ENCODE assay signal across 1 cellular context in genomic region chr7:132546366-132547145, GRCh38.
TF ChIP-seq lines count a peak whose summit lies in the region.

No MANE protein-coding gene starts in this region.

TF ChIP-seq in H1, 55 proteins besides CTCF, POLR2A, EP300 and RAD21:
- TF ChIP-seq CEBPB (IDR thresholded peaks at IDR 0.05; ENCODE audit: low read depth, low read length) = no peak
- no peak for TF ChIP-seq KDM1A (IDR thresholded peaks at IDR 0.05; ENCODE audit: borderline replicate concordance, low read length)
- TF ChIP-seq SP1 (IDR thresholded peaks at IDR 0.05; ENCODE audit: low read depth, low read length) = no peak
- TF ChIP-seq HDAC2 (IDR thresholded peaks at IDR 0.05; ENCODE audit: borderline replicate concordance in 1 of 2, low read depth in 2 of 2, low read length in 2 of 2) = no peak
- no peak for TF ChIP-seq CHD7 (IDR thresholded peaks at IDR 0.05; ENCODE audit: insufficient replicate concordance, low read length)
- TF ChIP-seq YY1 (IDR thresholded peaks at IDR 0.05; ENCODE audit: low read depth, low read length) = no peak
- TF ChIP-seq ZNF274 (IDR thresholded peaks at IDR 0.05; ENCODE audit: borderline replicate concordance, extremely low read depth, low read length) = no peak
- no peak for TF ChIP-seq CHD1 (IDR thresholded peaks at IDR 0.05; ENCODE audit: low read depth, low read length)
- no peak for TF ChIP-seq SP4 (IDR thresholded peaks at IDR 0.05; ENCODE audit: low read length)
- TF ChIP-seq EGR1 (IDR thresholded peaks at IDR 0.05; ENCODE audit: borderline replicate concordance, low read depth, low read length) = no peak
